ENCODE assay signal across 18 cellular contexts in the genomic region with DNA sequence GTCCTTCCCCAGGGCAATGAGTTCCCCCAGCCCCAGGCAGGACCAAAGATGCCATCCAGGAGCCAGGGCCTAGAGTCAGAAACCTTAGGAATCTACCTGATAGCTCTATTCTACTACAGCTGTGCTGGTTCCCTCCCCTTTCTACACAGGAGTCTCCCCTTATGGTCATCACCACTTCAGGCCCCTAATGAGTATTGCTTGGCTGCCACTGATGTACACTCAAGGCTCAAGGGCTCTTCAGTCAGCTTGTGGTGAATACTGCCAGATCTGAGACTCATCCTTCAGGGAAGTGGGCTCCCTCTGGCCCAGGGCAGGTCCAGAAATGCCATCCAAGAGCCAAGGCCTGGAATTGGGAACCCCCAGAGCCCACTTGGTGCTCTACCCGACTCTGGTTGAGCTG.
A peak's percentile ranks its signal among the peaks of the same experiment; 100 is the strongest.
DNase-seq lines count a peak whose midpoint lies in the region; ATAC-seq and TF ChIP-seq lines count a peak whose summit lies in the region.
"Had no signal": no experiment of that assay in that cellular context is flagged by ENCODE, and none has a peak within 500 bp of the region (broad histone marks: within the 10 kb centered on the region; RNA-seq: fewer than 3 reads in every experiment).

No MANE protein-coding gene starts in this region.

- no peaks in the 10 kb centered on the region for H3K9me3 ChIP-seq in upper lobe of right lung
- H3K9me3 ChIP-seq: HAP-1 had no signal

- H3K36me3 ChIP-seq in upper lobe of right lung: no peaks in the 10 kb centered on the region
- H3K36me3 ChIP-seq: HAP-1 had no signal

- ATAC-seq in upper lobe of right lung: peak; percentile 35
- no peak for ATAC-seq in GM19023 (IDR thresholded peaks at IDR 0.05; ENCODE audit: unreplicated experiment)
- ATAC-seq in HG02885 (IDR thresholded peaks at IDR 0.05; ENCODE audit: poor library complexity, unreplicated experiment): no peak
- ATAC-seq: GM23338, T-helper 17 cell had no signal

- H3K27ac ChIP-seq in upper lobe of right lung: no peak overlapping the region

- intact Hi-C loops in upper lobe of right lung (cut with DNase I): no loop called here

- peak; percentile 35 for DNase-seq in NCI-H1092 (lab: John Stamatoyannopoulos, UW)
- peak; percentile 73 for DNase-seq in NCI-H2029 (lab: John Stamatoyannopoulos, UW)
- DNase-seq in NCI-H524 treated with DMSO at 0.1 percent for 48 hours (lab: John Stamatoyannopoulos, UW): peak; percentile 91
- no peak for DNase-seq in upper lobe of right lung
- DNase-seq in NCI-H226: no peak
- DNase-seq: CD4-positive, CD25-positive, alpha-beta regulatory T cell; COR-L47; Karpas-422; MV-4-11; NCI-H1436; NCI-H2081; NCI-H82; Right ventricle myocardium superior; T-helper 17 cell had no signal

- no peak overlapping the region for H3K4me3 ChIP-seq in upper lobe of right lung
- H3K4me3 ChIP-seq: GM23338, HAP-1 had no signal

- H3K27me3 ChIP-seq in upper lobe of right lung: no peaks in the 10 kb centered on the region

- no peak for TF ChIP-seq CTCF in upper lobe of right lung (IDR thresholded peaks at IDR 0.05)

- no peaks in the 10 kb centered on the region for H3K4me1 ChIP-seq in upper lobe of right lung
- H3K4me1 ChIP-seq: HAP-1 had no signal

Comparison
In these comparisons a context has a peak if more than half of its experiments do, and no peak if none do; other contexts are left out.
1. DNase-seq: peak in NCI-H1092 (single experiment), NCI-H2029 (single experiment) and NCI-H524 treated with DMSO at 0.1 percent for 48 hours (single experiment); none in upper lobe of right lung (single experiment) and NCI-H226 (single experiment).